1 cellular context compared by ENCODE assay signal in the genomic region with DNA sequence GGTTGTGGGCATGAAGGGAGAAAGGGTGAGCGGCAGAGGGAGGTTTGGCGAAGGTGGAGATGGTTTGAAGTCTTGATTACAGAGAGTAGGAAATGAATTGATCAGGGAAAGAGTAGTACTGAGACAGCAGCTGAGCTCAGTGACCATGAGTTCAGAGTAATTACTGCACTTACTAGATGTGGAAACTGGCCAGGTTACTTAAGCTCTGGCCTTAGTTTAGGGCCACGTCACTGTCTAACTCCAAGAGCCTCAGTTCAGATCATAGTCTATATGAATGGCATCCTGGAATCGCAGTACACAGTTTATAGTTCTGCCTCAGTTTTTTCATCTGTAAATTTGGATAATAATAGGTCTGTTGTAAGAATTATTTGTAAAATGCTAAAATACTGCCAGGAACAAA.
TF ChIP-seq lines count a peak whose summit lies in the region.

No MANE protein-coding gene starts in this region.

TF ChIP-seq in liver, 16 proteins besides CTCF, POLR2A, EP300 and RAD21 (continued from another document):
- TF ChIP-seq, protein P1, sequence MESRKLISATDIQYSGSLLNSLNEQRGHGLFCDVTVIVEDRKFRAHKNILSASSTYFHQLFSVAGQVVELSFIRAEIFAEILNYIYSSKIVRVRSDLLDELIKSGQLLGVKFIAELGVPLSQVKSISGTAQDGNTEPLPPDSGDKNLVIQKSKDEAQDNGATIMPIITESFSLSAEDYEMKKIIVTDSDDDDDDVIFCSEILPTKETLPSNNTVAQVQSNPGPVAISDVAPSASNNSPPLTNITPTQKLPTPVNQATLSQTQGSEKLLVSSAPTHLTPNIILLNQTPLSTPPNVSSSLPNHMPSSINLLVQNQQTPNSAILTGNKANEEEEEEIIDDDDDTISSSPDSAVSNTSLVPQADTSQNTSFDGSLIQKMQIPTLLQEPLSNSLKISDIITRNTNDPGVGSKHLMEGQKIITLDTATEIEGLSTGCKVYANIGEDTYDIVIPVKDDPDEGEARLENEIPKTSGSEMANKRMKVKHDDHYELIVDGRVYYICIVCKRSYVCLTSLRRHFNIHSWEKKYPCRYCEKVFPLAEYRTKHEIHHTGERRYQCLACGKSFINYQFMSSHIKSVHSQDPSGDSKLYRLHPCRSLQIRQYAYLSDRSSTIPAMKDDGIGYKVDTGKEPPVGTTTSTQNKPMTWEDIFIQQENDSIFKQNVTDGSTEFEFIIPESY (IDR thresholded peaks at IDR 0.05), result no peak
- TF ChIP-seq SP1 (IDR thresholded peaks at IDR 0.05) (no peak), EGR1 (IDR thresholded peaks at IDR 0.05; ENCODE audit: low read depth in 2 of 2) (no peak), HNF4G (IDR thresholded peaks at IDR 0.05) (no peak)
